Comparison of ENCODE assay signal across 11 cellular contexts in genomic region chr5:179769276-179769675, GRCh38. TPM values are rescaled to one million over a fixed set of nuclear protein-coding genes. Genes with fewer than 3 reads are reported as not detected.
"Had no signal": no experiment of that assay in that cellular context is flagged by ENCODE, and none has a peak within 500 bp of the region (broad histone marks: within the 10 kb centered on the region; RNA-seq: fewer than 3 reads in every experiment).

No MANE protein-coding gene starts in this region.

- H3K4me1 Mint-ChIP-seq: T-helper 17 cell had no signal

- H3K27ac ChIP-seq: hepatocyte, psoas muscle, right lobe of liver, upper lobe of left lung had no signal

- H3K4me3 ChIP-seq: hepatocyte, psoas muscle, right lobe of liver, upper lobe of left lung had no signal

- H3K27me3 ChIP-seq: hepatocyte, right lobe of liver, upper lobe of left lung had no signal

- H3K4me3 Mint-ChIP-seq: activated T-cell treated with anti-CD3 and anti-CD28 coated beads, Interleukin-2, amount 50 U/mL, for 72 hours; natural killer cell; stimulated activated naive CD8-positive, alpha-beta T cell treated with anti-CD3 and anti-CD28 coated beads, Interleukin-15, amount 100 ng/mL, for 72 hours; T-helper 17 cell had no signal

- H3K9me3 Mint-ChIP-seq: activated T-cell treated with anti-CD3 and anti-CD28 coated beads, Interleukin-2, amount 50 U/mL, for 72 hours; natural killer cell; stimulated activated naive CD8-positive, alpha-beta T cell treated with anti-CD3 and anti-CD28 coated beads, Interleukin-15, amount 100 ng/mL, for 72 hours had no signal

- H3K9me3 ChIP-seq: psoas muscle, right lobe of liver, upper lobe of left lung had no signal

- DNase-seq: activated CD4-positive, alpha-beta T cell treated with anti-CD3 and anti-CD28 coated beads for 4 hours; activated CD8-positive, alpha-beta memory T cell treated with anti-CD3 and anti-CD28 coated beads, Interleukin-2, amount 50 U/mL, for 48 hours; activated T-cell treated with anti-CD3 and anti-CD28 coated beads, Interleukin-2, amount 50 U/mL, for 72 hours; mesenchymal stem cell; natural killer cell; right lobe of liver; stimulated activated naive CD8-positive, alpha-beta T cell treated with anti-CD3 and anti-CD28 coated beads, Interleukin-15, amount 100 ng/mL, for 72 hours; T-helper 17 cell; upper lobe of left lung had no signal

- H3K36me3 Mint-ChIP-seq: natural killer cell had no signal

- ATAC-seq: natural killer cell, psoas muscle, right lobe of liver, T-helper 17 cell had no signal

- H3K27ac Mint-ChIP-seq: activated T-cell treated with anti-CD3 and anti-CD28 coated beads, Interleukin-2, amount 50 U/mL, for 72 hours; T-helper 17 cell had no signal

- H3K27me3 Mint-ChIP-seq: stimulated activated naive CD8-positive, alpha-beta T cell treated with anti-CD3 and anti-CD28 coated beads, Interleukin-15, amount 100 ng/mL, for 72 hours; T-helper 17 cell had no signal

RNA-seq across cellular contexts. Expression of gene LTC4S, which starts 24.5 kb away (rescaled TPM):
- total RNA-seq: hepatocyte had no signal
